26 cellular contexts compared by ENCODE assay signal in genomic region chr3:191966556-191966955, GRCh38.
"Had no signal": no experiment of that assay in that cellular context is flagged by ENCODE, and none has a peak within 500 bp of the region (broad histone marks: within the 10 kb centered on the region; RNA-seq: fewer than 3 reads in every experiment).

No MANE protein-coding gene starts in this region.

- H3K27me3 Mint-ChIP-seq: dendritic cell treated with granulocyte-macrophage colony-stimulating factor and Interleukin-4, amounts not matched to agents 40 ng/mL and 50 ng/mL, for 4 days; effector memory CD8-positive, alpha-beta T cell had no signal

- H3K36me3 ChIP-seq: colonic mucosa, esophagus muscularis mucosa, esophagus squamous epithelium, gastrocnemius medialis, gastroesophageal sphincter, heart left ventricle, heart right ventricle had no signal

- H3K4me3 Mint-ChIP-seq: dendritic cell treated with granulocyte-macrophage colony-stimulating factor and Interleukin-4, amounts not matched to agents 40 ng/mL and 50 ng/mL, for 4 days; effector memory CD8-positive, alpha-beta T cell; endodermal cell had no signal

- DNase-seq: colonic mucosa; cortex of kidney; dermis blood vessel endothelial cell; dorsolateral prefrontal cortex; effector CD4-positive, alpha-beta T cell; effector CD8-positive, alpha-beta T cell; effector memory CD4-positive, alpha-beta T cell; effector memory CD8-positive, alpha-beta T cell; endodermal cell; erythroblast; esophagus squamous epithelium; foreskin fibroblast; foreskin keratinocyte; foreskin melanocyte; gastrocnemius medialis; glutamatergic neuron; head of caudate nucleus; heart left ventricle; heart right ventricle had no signal

- H3K27me3 ChIP-seq: colonic mucosa, esophagus muscularis mucosa, esophagus squamous epithelium, foreskin keratinocyte, gastrocnemius medialis, gastroesophageal sphincter, heart left ventricle, heart right ventricle, hepatocyte had no signal

- H3K27ac ChIP-seq: colonic mucosa, coronary artery, dorsolateral prefrontal cortex, epithelial cell of prostate, esophagus muscularis mucosa, esophagus squamous epithelium, foreskin keratinocyte, gastrocnemius medialis, gastroesophageal sphincter, heart left ventricle, heart right ventricle, hepatocyte had no signal

- H3K4me2 ChIP-seq: hepatocyte had no signal

- H3K4me3 ChIP-seq: colonic mucosa, coronary artery, dorsolateral prefrontal cortex, esophagus muscularis mucosa, esophagus squamous epithelium, gastrocnemius medialis, gastroesophageal sphincter, heart left ventricle, heart right ventricle, hepatocyte had no signal

- ATAC-seq: effector memory CD8-positive, alpha-beta T cell; esophagus mucosa; foreskin keratinocyte; gastrocnemius medialis; gastroesophageal sphincter; heart left ventricle; heart right ventricle had no signal

- H3K79me2 ChIP-seq: hepatocyte had no signal

- H3K4me1 ChIP-seq: colonic mucosa, esophagus muscularis mucosa, esophagus squamous epithelium, foreskin keratinocyte, gastrocnemius medialis, gastroesophageal sphincter, heart left ventricle, heart right ventricle had no signal

- H3K27ac Mint-ChIP-seq: dendritic cell treated with granulocyte-macrophage colony-stimulating factor and Interleukin-4, amounts not matched to agents 40 ng/mL and 50 ng/mL, for 4 days; effector memory CD8-positive, alpha-beta T cell; endodermal cell had no signal

- H3K9me3 Mint-ChIP-seq: dendritic cell treated with granulocyte-macrophage colony-stimulating factor and Interleukin-4, amounts not matched to agents 40 ng/mL and 50 ng/mL, for 4 days had no signal

- H3K9me3 ChIP-seq: colonic mucosa, esophagus muscularis mucosa, esophagus squamous epithelium, gastrocnemius medialis, gastroesophageal sphincter, heart left ventricle, heart right ventricle had no signal

- H2AFZ ChIP-seq: hepatocyte had no signal
